In the genomic region with DNA sequence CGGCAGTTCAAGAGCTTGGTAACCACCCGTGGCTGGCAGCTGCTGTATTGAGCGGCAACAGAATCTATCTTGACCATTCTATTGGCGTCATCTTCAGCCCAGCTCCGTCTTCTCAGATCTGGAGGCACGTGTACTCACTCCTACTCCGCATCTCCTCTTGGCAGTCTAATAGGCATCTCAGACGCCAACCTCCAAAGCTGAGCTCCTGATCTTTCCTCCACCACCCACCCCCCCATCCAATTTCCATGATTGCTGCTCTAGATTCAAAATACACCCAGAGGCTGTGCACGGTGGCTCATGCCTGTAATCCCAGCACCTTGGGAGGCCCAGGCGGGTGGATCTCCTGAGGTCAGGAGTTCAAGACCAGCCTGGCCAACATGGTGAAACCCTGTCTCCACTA, we compare ENCODE assay signal across 28 cellular contexts.
"Had no signal": no experiment of that assay in that cellular context is flagged by ENCODE, and none has a peak within 500 bp of the region (broad histone marks: within the 10 kb centered on the region; RNA-seq: fewer than 3 reads in every experiment).

No MANE protein-coding gene starts in this region.

- H3K9me3 ChIP-seq: adrenal gland, body of pancreas, colonic mucosa, heart left ventricle had no signal

- DNase-seq: activated B cell treated with CpG ODN at 0.5 μM for 24 hours; activated CD4-positive, alpha-beta T cell treated with anti-CD3 and anti-CD28 coated beads for 48 hours; activated CD4-positive, alpha-beta T cell treated with anti-CD3 and anti-CD28 coated beads, Interleukin-2, amount 50 U/mL, for 1 hour; activated CD4-positive, alpha-beta T cell treated with anti-CD3 and anti-CD28 coated beads, Interleukin-2, amount 50 U/mL, for 48 hours; activated CD8-positive, alpha-beta memory T cell treated with anti-CD3 and anti-CD28 coated beads for 24 hours; activated CD8-positive, alpha-beta T cell treated with anti-CD3 and anti-CD28 coated beads for 36 hours; activated effector memory CD4-positive, alpha-beta T cell treated with anti-CD3 and anti-CD28 coated beads, Interleukin-2, amount 50 U/mL, for 16 hours; activated naive CD4-positive, alpha-beta T cell treated with anti-CD3 and anti-CD28 coated beads for 36 hours; activated naive CD8-positive, alpha-beta T cell treated with anti-CD3 and anti-CD28 coated beads for 36 hours; activated naive CD8-positive, alpha-beta T cell treated with anti-CD3 and anti-CD28 coated beads, Interleukin-2, amount 50 U/mL, for 24 hours; activated T-cell treated with anti-CD3 and anti-CD28 coated beads, Interleukin-2, amount 50 U/mL, for 4 hours; adrenal gland; amygdala; body of pancreas; colonic mucosa; effector CD8-positive, alpha-beta T cell; foreskin fibroblast; T-helper 17 cell; T1000; WERI-Rb-1 had no signal

- H3K9me3 Mint-ChIP-seq: activated B cell treated with CpG ODN at 0.5 μM for 24 hours; activated CD8-positive, alpha-beta T cell treated with anti-CD3 and anti-CD28 coated beads for 36 hours; activated naive CD4-positive, alpha-beta T cell treated with anti-CD3 and anti-CD28 coated beads for 36 hours; activated naive CD4-positive, alpha-beta T cell treated with anti-CD3 and anti-CD28 coated beads, Interleukin-2, amount 50 U/mL, for 24 hours; activated naive CD8-positive, alpha-beta T cell treated with anti-CD3 and anti-CD28 coated beads for 36 hours; activated naive CD8-positive, alpha-beta T cell treated with anti-CD3 and anti-CD28 coated beads, Interleukin-2, amount 50 U/mL, for 24 hours; activated T-cell treated with anti-CD3 and anti-CD28 coated beads, Interleukin-2, amount 50 U/mL, for 4 hours; activated T-helper 2 cell treated with anti-CD3 and anti-CD28 coated beads, Interferon-gamma antibody, Interleukin-2, Interleukin-4, amounts not matched to agents 10 μg/mL and 5 μg/mL and 100 μg/mL, durations not matched to agents 14 hours and 24 hours and 36 hours; T-helper 2 cell treated with Interferon-gamma antibody and Interleukin-4, amounts not matched to agents 5 μg/mL and 100 μg/mL, for 36 hours had no signal

- H3K4me1 Mint-ChIP-seq: activated B cell treated with CpG ODN at 0.5 μM for 24 hours; activated naive CD4-positive, alpha-beta T cell treated with anti-CD3 and anti-CD28 coated beads, Interleukin-2, amount 50 U/mL, for 24 hours; activated naive CD8-positive, alpha-beta T cell treated with anti-CD3 and anti-CD28 coated beads for 36 hours; activated naive CD8-positive, alpha-beta T cell treated with anti-CD3 and anti-CD28 coated beads, Interleukin-2, amount 50 U/mL, for 24 hours; T-helper 17 cell had no signal

- FAIRE-seq: endometrium, frontal cortex had no signal

- H3K4me1 ChIP-seq: adrenal gland, body of pancreas, colonic mucosa, heart left ventricle had no signal

- H3K36me3 ChIP-seq: adrenal gland, colonic mucosa, heart left ventricle, WERI-Rb-1 had no signal

- H3K27ac Mint-ChIP-seq: activated B cell treated with CpG ODN at 0.5 μM for 24 hours; activated CD8-positive, alpha-beta T cell treated with anti-CD3 and anti-CD28 coated beads for 36 hours; activated naive CD4-positive, alpha-beta T cell treated with anti-CD3 and anti-CD28 coated beads for 36 hours; activated naive CD8-positive, alpha-beta T cell treated with anti-CD3 and anti-CD28 coated beads for 36 hours; activated naive CD8-positive, alpha-beta T cell treated with anti-CD3 and anti-CD28 coated beads, Interleukin-2, amount 50 U/mL, for 24 hours; activated T-helper 2 cell treated with anti-CD3 and anti-CD28 coated beads, Interferon-gamma antibody, Interleukin-2, Interleukin-4, amounts not matched to agents 10 μg/mL and 5 μg/mL and 100 μg/mL, durations not matched to agents 14 hours and 24 hours and 36 hours; T-helper 2 cell treated with Interferon-gamma antibody and Interleukin-4, amounts not matched to agents 5 μg/mL and 100 μg/mL, for 36 hours had no signal

- ATAC-seq: activated CD4-positive, CD25-positive, alpha-beta regulatory T cell treated with anti-CD3 and anti-CD28 coated beads, Interleukin-2, amount 50 U/mL, for 24 hours; activated CD8-positive, alpha-beta T cell treated with anti-CD3 and anti-CD28 coated beads for 36 hours; activated naive CD8-positive, alpha-beta T cell treated with anti-CD3 and anti-CD28 coated beads, Interleukin-2, amount 50 U/mL, for 24 hours; activated T-cell treated with anti-CD3 and anti-CD28 coated beads, Interleukin-2, amount 50 U/mL, for 4 hours; body of pancreas; esophagus mucosa; heart left ventricle; T-helper 17 cell had no signal

- H3K4me3 Mint-ChIP-seq: activated B cell treated with CpG ODN at 0.5 μM for 24 hours; activated CD8-positive, alpha-beta T cell treated with anti-CD3 and anti-CD28 coated beads for 36 hours; activated naive CD4-positive, alpha-beta T cell treated with anti-CD3 and anti-CD28 coated beads for 36 hours; activated naive CD4-positive, alpha-beta T cell treated with anti-CD3 and anti-CD28 coated beads, Interleukin-2, amount 50 U/mL, for 24 hours; activated naive CD8-positive, alpha-beta T cell treated with anti-CD3 and anti-CD28 coated beads for 36 hours; activated naive CD8-positive, alpha-beta T cell treated with anti-CD3 and anti-CD28 coated beads, Interleukin-2, amount 50 U/mL, for 24 hours; activated T-cell treated with anti-CD3 and anti-CD28 coated beads, Interleukin-2, amount 50 U/mL, for 4 hours; T-helper 17 cell; T-helper 2 cell treated with Interferon-gamma antibody and Interleukin-4, amounts not matched to agents 5 μg/mL and 100 μg/mL, for 36 hours had no signal

- H3K27me3 ChIP-seq: body of pancreas, colonic mucosa had no signal

- H3K36me3 Mint-ChIP-seq: activated naive CD4-positive, alpha-beta T cell treated with anti-CD3 and anti-CD28 coated beads, Interleukin-2, amount 50 U/mL, for 24 hours; activated naive CD8-positive, alpha-beta T cell treated with anti-CD3 and anti-CD28 coated beads for 36 hours had no signal

- H3K27ac ChIP-seq: adrenal gland, body of pancreas, colonic mucosa, heart left ventricle, WERI-Rb-1 had no signal

- H3K4me3 ChIP-seq: adrenal gland, body of pancreas, colonic mucosa, heart left ventricle had no signal
